ENCODE assay signal across 24 cellular contexts in genomic region chr12:16884819-16885218, GRCh38.
A peak's percentile ranks its signal among the peaks of the same experiment; 100 is the strongest.
DNase-seq lines count a peak whose midpoint lies in the region; ATAC-seq, FAIRE-seq and TF ChIP-seq lines count a peak whose summit lies in the region.
"Had no signal": no experiment of that assay in that cellular context is flagged by ENCODE, and none has a peak within 500 bp of the region (broad histone marks: within the 10 kb centered on the region; RNA-seq: fewer than 3 reads in every experiment).

No MANE protein-coding gene starts in this region.

- no peak overlapping the region for H3K9ac ChIP-seq in HepG2 (ENCODE audit: insufficient read depth, low read depth, low read length)
- H3K9ac ChIP-seq: BLaER1 had no signal

- BruUV-seq in HepG2 (replicated peaks; lab: Mats Ljungman, UMichigan): no TSS peak

- POLR2A ChIA-PET in HepG2 (lab: Yijun Ruan, JAX): no interaction called here

- H3K4me2 ChIP-seq in HepG2 (ENCODE audit: low read depth, low read length): no peak overlapping the region
- H3K4me2 ChIP-seq: BLaER1 had no signal

- intact Hi-C loops in HepG2 (cut with micrococcal nuclease; ENCODE audit: unreplicated experiment): no loop called here
- intact Hi-C loops in right lobe of liver (cut with DNase I): no loop called here
- intact Hi-C loops in pancreas (cut with DNase I): no loop called here

- H3K9me3 ChIP-seq in HepG2 (ENCODE audit: low read length) (no peaks in the 10 kb centered on the region), right lobe of liver (no peaks in the 10 kb centered on the region), pancreas (no peaks in the 10 kb centered on the region)
- H3K9me3 ChIP-seq: BE2C, BLaER1 had no signal

- in situ Hi-C loops in HepG2 (cut with HindIII; ENCODE audit: extremely low pct_ligation_motif_present, low pct_unique_long_range_greater_than_20kb): no loop called here

- CTCF ChIA-PET in HepG2 (lab: Yijun Ruan, JAX; ENCODE audit: low intra/inter-chr PET ratio, low total read pairs): no interaction called here

- H3K4me3 ChIP-seq in HepG2 (replicated peaks in 1 of 3; ENCODE audit: insufficient read depth in 1 of 3, low read depth in 2 of 3, low read length in 3 of 3) (no peak overlapping the region), right lobe of liver (no peak overlapping the region), pancreas (no peak overlapping the region)
- H3K4me3 ChIP-seq: BLaER1, GM12878 had no signal

- no peaks in the 10 kb centered on the region for H3K79me2 ChIP-seq in HepG2 (ENCODE audit: insufficient read depth, low read length)

- H3K27me3 ChIP-seq in HepG2 (ENCODE audit: control insufficient read depth in 1 of 2, insufficient read depth in 2 of 2, low read length in 2 of 2) (no peaks in the 10 kb centered on the region; a peak in 1 of 5 replicates), right lobe of liver (no peaks in the 10 kb centered on the region), pancreas (no peaks in the 10 kb centered on the region)
- H3K27me3 ChIP-seq: BE2C, BLaER1 had no signal

- H3K36me3 ChIP-seq in HepG2 (replicated peaks in 1 of 2; ENCODE audit: control insufficient read depth in 1 of 2, insufficient read depth in 2 of 2, low read length in 2 of 2) (no peaks in the 10 kb centered on the region), right lobe of liver (no peaks in the 10 kb centered on the region), pancreas (no peaks in the 10 kb centered on the region)
- H3K36me3 ChIP-seq: BE2C, BLaER1 had no signal

- H3K27ac ChIP-seq in HepG2 (ENCODE audit: extremely low read length, insufficient read depth, low read length): no peak overlapping the region
- no peak overlapping the region for H3K27ac ChIP-seq in right lobe of liver
- no peak overlapping the region for H3K27ac ChIP-seq in pancreas
- H3K27ac ChIP-seq: 22Rv1, BLaER1 had no signal

- DNase-seq in HepG2 (ENCODE audit: low spot score) (no peak), right lobe of liver (no peak), pancreas (no peak), GOT3 (lab: John Stamatoyannopoulos, UW) (no peak)
- DNase-seq: ACHN; BE2C; C1 segment of cervical spinal cord; CD4-positive, alpha-beta memory T cell; CD4-positive, CD25-positive, alpha-beta regulatory T cell; CD8-positive, alpha-beta memory T cell; COR-L47; DMS 273 treated with DMSO at 0.1 percent for 48 hours; DMS153; DMS79; DND-41; EL; GDM1 had no signal

- TF ChIP-seq RAD21 in HepG2 (CRISPR knock-in tag; IDR thresholded peaks at IDR 0.05): no peak

- FAIRE-seq in HepG2 (lab: Jason Lieb, UNC) (no peak), pancreas (lab: Jason Lieb, UNC) (peak; percentile 20)
- FAIRE-seq: GM12892, GM18507, GM19239 had no signal

- H4K20me1 ChIP-seq in HepG2 (ENCODE audit: insufficient read depth, low read length): no peaks in the 10 kb centered on the region
- H4K20me1 ChIP-seq: BLaER1 had no signal

- TF ChIP-seq POLR2A in HepG2 (IDR thresholded peaks at IDR 0.05; ENCODE audit: insufficient read depth in 1 of 2, low read depth in 2 of 2, low read length in 2 of 2) (no peak), right lobe of liver (IDR thresholded peaks at IDR 0.05) (no peak)

- 2% methylated on average over 2 of the region's 2 CpGs for WGBS in HepG2 (ENCODE audit: low lambda C conversion rate)
- WGBS in right lobe of liver (ENCODE audit: insufficient coverage, low coverage, low lambda C conversion rate, missing lambda C conversion rate): 67% methylated on average over 2 of the region's 2 CpGs
- 93% methylated on average over 2 of the region's 2 CpGs for WGBS in pancreas, 2 donors

- H3K4me1 ChIP-seq in HepG2 (ENCODE audit: insufficient read depth, low read length) (no peaks in the 10 kb centered on the region), right lobe of liver (no peaks in the 10 kb centered on the region), pancreas (no peaks in the 10 kb centered on the region)
- H3K4me1 ChIP-seq: BLaER1 had no signal

- no peak overlapping the region for H2AFZ ChIP-seq in HepG2 (ENCODE audit: low read length)

- no peak for ATAC-seq in HepG2
- ATAC-seq in right lobe of liver: no peak
- no peak for ATAC-seq in pancreas
- no peak for ATAC-seq in GM18868 (IDR thresholded peaks at IDR 0.05; ENCODE audit: unreplicated experiment)

- TF ChIP-seq CTCF in HepG2 (CRISPR knock-in tag; IDR thresholded peaks at IDR 0.05): no peak
- no peak for TF ChIP-seq CTCF in right lobe of liver (IDR thresholded peaks at IDR 0.05)
- no peak for TF ChIP-seq CTCF in pancreas (IDR thresholded peaks at IDR 0.05)

- TF ChIP-seq EP300 in HepG2 (IDR thresholded peaks at IDR 0.05; ENCODE audit: low read depth in 2 of 2, low read length in 2 of 2) (no peak), HepG2 (CRISPR knock-in tag; IDR thresholded peaks at IDR 0.05; ENCODE audit: borderline replicate concordance) (no peak)

TF ChIP-seq in HepG2, 621 proteins besides CTCF, POLR2A, EP300 and RAD21:
- TF ChIP-seq SIX4 (CRISPR knock-in tag; IDR thresholded peaks at IDR 0.05) (no peak), RBM22 (optimal IDR thresholded peaks at IDR 0.05; ENCODE audit: low read length) (no peak), CREB1 (IDR thresholded peaks at IDR 0.05) (peak; percentile 52; the same call in 1 of the 2 replicates), CREB1 (CRISPR knock-in tag; IDR thresholded peaks at IDR 0.05) (no peak), ATF7 (IDR thresholded peaks at IDR 0.05) (peak; percentile 52; the same call in 1 of the 2 replicates), ATF7 (CRISPR knock-in tag; IDR thresholded peaks at IDR 0.05) (no peak)
